Comparison of ENCODE assay signal across 1 cellular context in genomic region chr18:74496508-74497307, GRCh38.
TF ChIP-seq lines count a peak whose summit lies in the region.

No MANE protein-coding gene starts in this region.

TF ChIP-seq in HepG2, 621 proteins besides CTCF, POLR2A, EP300 and RAD21 (continued from another document and continues in another):
- TF ChIP-seq PRDM10 (CRISPR knock-in tag; IDR thresholded peaks at IDR 0.05; ENCODE audit: low read depth) = peak; percentile 26; the same call in 1 of the 2 replicates
- 0 out of 2 replicates have a peak, but pooled peaks have one; percentile 14 for TF ChIP-seq NR0B2 (CRISPR knock-in tag; IDR thresholded peaks at IDR 0.05)
- TF ChIP-seq ZNF383 (CRISPR knock-in tag; IDR thresholded peaks at IDR 0.05; ENCODE audit: borderline replicate concordance) = no peak
- peak; percentile 46; the same call in 1 of the 2 replicates for TF ChIP-seq IRX3 (CRISPR knock-in tag; IDR thresholded peaks at IDR 0.05; ENCODE audit: borderline replicate concordance, low read depth)
- peak; percentile 34; the same call in 1 of the 2 replicates for TF ChIP-seq MTERF4 (CRISPR knock-in tag; IDR thresholded peaks at IDR 0.05)
- TF ChIP-seq ZNF563 (CRISPR knock-in tag; IDR thresholded peaks at IDR 0.05) = peak; percentile 87
- TF ChIP-seq HDAC2 (CRISPR knock-in tag; IDR thresholded peaks at IDR 0.05) = no peak; the same call in 1 of the 2 replicates
- peak; percentile 92 for TF ChIP-seq ARID4A (CRISPR knock-in tag; IDR thresholded peaks at IDR 0.05; ENCODE audit: borderline replicate concordance)
- TF ChIP-seq REPIN1 (CRISPR knock-in tag; IDR thresholded peaks at IDR 0.05; ENCODE audit: borderline replicate concordance, low read depth) = peak; percentile 8; the same call in 1 of the 2 replicates
- TF ChIP-seq SPEN (CRISPR knock-in tag; IDR thresholded peaks at IDR 0.05; ENCODE audit: low read depth) = peak; percentile 24; the same call in 1 of the 2 replicates
- no peak for TF ChIP-seq CERS6 (CRISPR knock-in tag; IDR thresholded peaks at IDR 0.05)
- TF ChIP-seq ZNF280B (CRISPR knock-in tag; IDR thresholded peaks at IDR 0.05; ENCODE audit: borderline replicate concordance) = peak; percentile 51
- 0 out of 2 replicates have a peak, but pooled peaks have one; percentile 4 for TF ChIP-seq SALL2 (CRISPR knock-in tag; IDR thresholded peaks at IDR 0.05)
- TF ChIP-seq DMAP1 (CRISPR knock-in tag; IDR thresholded peaks at IDR 0.05) = peak; percentile 67
- 0 out of 2 replicates have a peak, but pooled peaks have one; percentile 39 for TF ChIP-seq IRF1 (CRISPR knock-in tag; IDR thresholded peaks at IDR 0.05; ENCODE audit: low read depth)
- TF ChIP-seq MXD4 (CRISPR knock-in tag; IDR thresholded peaks at IDR 0.05) = peak; percentile 33; the same call in 1 of the 2 replicates
- peak; percentile 23; the same call in 1 of the 2 replicates for TF ChIP-seq PHF21A (CRISPR knock-in tag; IDR thresholded peaks at IDR 0.05)
- peak; percentile 80; the same call in 1 of the 2 replicates for TF ChIP-seq ZNF251 (CRISPR knock-in tag; IDR thresholded peaks at IDR 0.05)
- TF ChIP-seq SAP130 (CRISPR knock-in tag; IDR thresholded peaks at IDR 0.05; ENCODE audit: low read depth) = peak; percentile 29; the same call in 1 of the 2 replicates
- TF ChIP-seq ZFP36 (IDR thresholded peaks at IDR 0.05; ENCODE audit: borderline replicate concordance, low read depth, low read length, partially characterized antibody) = no peak
- TF ChIP-seq MTA1 (CRISPR knock-in tag; IDR thresholded peaks at IDR 0.05; ENCODE audit: borderline replicate concordance) = peak; percentile 60; the same call in 1 of the 2 replicates
- TF ChIP-seq RNF2 (conservative IDR thresholded peaks at IDR 0.05; ENCODE audit: low read depth) = 0 out of 2 replicates have a peak, but pooled peaks have one; percentile 34
- 0 out of 2 replicates have a peak, but pooled peaks have one; percentile 15 for TF ChIP-seq TSC22D2 (CRISPR knock-in tag; IDR thresholded peaks at IDR 0.05; ENCODE audit: borderline replicate concordance)
- no peak for TF ChIP-seq SIX1 (CRISPR knock-in tag; IDR thresholded peaks at IDR 0.05; ENCODE audit: borderline replicate concordance)
- TF ChIP-seq ZNF362 (CRISPR knock-in tag; IDR thresholded peaks at IDR 0.05; ENCODE audit: borderline replicate concordance) = 0 out of 2 replicates have a peak, but pooled peaks have one; percentile 14
- TF ChIP-seq BHLHE40 (IDR thresholded peaks at IDR 0.05; ENCODE audit: low read length) = no peak
- TF ChIP-seq ZMAT3 (CRISPR knock-in tag; conservative IDR thresholded peaks at IDR 0.05) = peak; percentile 90
- no peak for TF ChIP-seq GRHL1 (CRISPR knock-in tag; conservative IDR thresholded peaks at IDR 0.05)
- TF ChIP-seq ZSCAN31 (CRISPR knock-in tag; IDR thresholded peaks at IDR 0.05; ENCODE audit: low read depth) = 0 out of 2 replicates have a peak, but pooled peaks have one; percentile 76
- TF ChIP-seq HMG20A (CRISPR knock-in tag; IDR thresholded peaks at IDR 0.05; ENCODE audit: borderline replicate concordance) = no peak
- TF ChIP-seq ZBTB34 (CRISPR knock-in tag; IDR thresholded peaks at IDR 0.05) = 0 out of 2 replicates have a peak, but pooled peaks have one; percentile 32
- TF ChIP-seq JARID2 (CRISPR knock-in tag; IDR thresholded peaks at IDR 0.05; ENCODE audit: insufficient replicate concordance) = no peak
- TF ChIP-seq ZNF34 (CRISPR knock-in tag; IDR thresholded peaks at IDR 0.05; ENCODE audit: borderline replicate concordance) = no peak; the same call in 1 of the 2 replicates
- TF ChIP-seq SMARCE1 (IDR thresholded peaks at IDR 0.05; ENCODE audit: borderline replicate concordance) = no peak
- TF ChIP-seq ZNF709 (CRISPR knock-in tag; IDR thresholded peaks at IDR 0.05) = peak; percentile 73; the same call in 1 of the 2 replicates
- no peak for TF ChIP-seq ZNF770 (CRISPR knock-in tag; IDR thresholded peaks at IDR 0.05)
- TF ChIP-seq ZNF772 (CRISPR knock-in tag; IDR thresholded peaks at IDR 0.05) = peak; percentile 37; the same call in 1 of the 2 replicates
